24 cellular contexts compared by ENCODE assay signal in genomic region chr3:139930201-139930600, GRCh38. TPM values are rescaled to one million over a fixed set of nuclear protein-coding genes. Genes with fewer than 3 reads are reported as not detected.
"Had no signal": no experiment of that assay in that cellular context is flagged by ENCODE, and none has a peak within 500 bp of the region (broad histone marks: within the 10 kb centered on the region; RNA-seq: fewer than 3 reads in every experiment).

No MANE protein-coding gene starts in this region.

- H3K36me3 ChIP-seq: colonic mucosa, neutrophil, pancreas, right lobe of liver, suprapubic skin, transverse colon, upper lobe of right lung, uterus had no signal

- H3K4me3 ChIP-seq: colonic mucosa, lung, mucosa of descending colon, pancreas, right lobe of liver, smooth muscle cell, suprapubic skin, transverse colon, upper lobe of right lung, uterus had no signal

- H3K9me3 ChIP-seq: colonic mucosa, mucosa of descending colon, neutrophil, pancreas, right lobe of liver, suprapubic skin, transverse colon, upper lobe of right lung, uterus had no signal

- DNase-seq: colonic mucosa; effector CD8-positive, alpha-beta T cell; endodermal cell; hypothalamus; mesenchymal stem cell; mucosa of descending colon; naive B cell; pancreas; right lobe of liver; stimulated activated CD4-positive, alpha-beta T cell treated with anti-CD3 and anti-CD28 coated beads, Interleukin-12 subunit alpha, Interleukin-12 subunit beta, amount 100 ng/mL, for 4 hours; stimulated activated CD4-positive, alpha-beta T cell treated with anti-CD3 and anti-CD28 coated beads, Interleukin-1b, Interleukin-23, amount 100 ng/mL, for 48 hours; stimulated activated CD4-positive, alpha-beta T cell treated with anti-CD3 and anti-CD28 coated beads, Interleukin-4, amount 100 ng/mL, for 1 hour; stimulated activated CD8-positive, alpha-beta memory T cell treated with anti-CD3 and anti-CD28 coated beads, Interleukin-4, amount 100 ng/mL, for 48 hours; stimulated activated naive CD4-positive, alpha-beta T cell; stimulated activated naive CD8-positive, alpha-beta T cell treated with anti-CD3 and anti-CD28 coated beads, Interleukin-15, amount 100 ng/mL, for 72 hours; transverse colon; upper lobe of right lung; uterus had no signal

- H3K27ac ChIP-seq: colonic mucosa, epithelial cell of prostate, neutrophil, pancreas, right lobe of liver, suprapubic skin, transverse colon, upper lobe of right lung, uterus had no signal

- H3K4me1 ChIP-seq: colonic mucosa, pancreas, uterus had no signal

- H3K27me3 ChIP-seq: uterus had no signal

- H3K4me2 ChIP-seq: smooth muscle cell had no signal

RNA-seq across cellular contexts. Expression of gene CLSTN2, which starts 4.8 kb away (rescaled TPM):
- total RNA-seq: natural killer cell treated with Interleukin-12 subunit alpha and Interleukin-12 subunit beta and Interleukin-15 and Interleukin-18, amount 100 ng/mL, for 72 hours had no signal
